In the genomic region with DNA sequence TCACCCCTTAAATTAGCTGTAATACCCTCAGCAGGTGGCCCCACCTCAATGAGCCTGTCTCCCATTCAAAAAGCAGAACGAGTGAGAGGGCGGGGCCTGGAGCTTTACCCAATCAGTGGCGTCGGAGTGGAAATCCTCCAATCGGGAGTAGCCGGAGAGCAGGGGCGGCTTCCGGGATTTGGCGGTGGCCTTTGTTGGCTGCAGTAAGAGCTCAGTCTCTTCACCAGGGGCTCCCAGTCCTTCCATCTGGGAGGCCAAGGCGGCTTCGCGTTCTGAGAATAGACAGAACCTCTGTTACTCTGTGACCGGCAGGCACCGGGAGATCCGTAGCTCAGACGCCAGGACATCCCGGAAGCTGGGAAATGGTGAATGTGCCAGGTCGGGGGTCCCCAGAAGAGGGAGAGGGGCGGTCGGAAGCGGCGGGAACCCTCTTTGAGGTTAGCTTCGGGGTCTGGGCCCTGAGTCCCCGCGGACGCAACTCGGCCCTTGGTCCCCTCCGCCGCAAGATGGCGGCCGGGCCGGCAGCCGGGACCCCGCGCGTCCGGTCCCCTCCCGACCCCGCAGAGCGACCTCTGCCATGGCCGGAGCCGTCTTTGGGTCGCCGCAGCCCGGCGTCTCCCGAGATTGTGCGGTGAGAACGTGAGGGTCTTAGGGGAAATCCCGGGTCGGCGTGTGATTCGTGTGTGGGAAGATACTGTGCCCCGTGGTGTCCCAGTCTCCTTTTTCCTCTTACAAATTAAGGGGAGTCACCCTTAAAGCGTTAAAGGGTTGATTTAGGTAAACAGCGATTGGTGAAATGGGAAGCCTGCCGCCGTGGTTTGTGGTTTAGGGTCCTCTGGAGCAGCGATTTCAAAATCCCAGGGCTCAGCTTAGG, we compare ENCODE assay signal across 8 cellular contexts.
DNase-seq lines count a peak whose midpoint lies in the region; ATAC-seq and TF ChIP-seq lines count a peak whose summit lies in the region.

No MANE protein-coding gene starts in this region.

- in situ Hi-C loops in GM13976 (cut with MboI; ENCODE audit: low sequenced_read_pairs, unreplicated experiment) = loop anchor here (25.0 kb wide), 1 partner anchor 201 kb away; a partner anchor contains a TSS

- no peaks in the 10 kb centered on the region for H3K27me3 ChIP-seq in upper lobe of right lung

- H3K27ac ChIP-seq in upper lobe of right lung = peak overlapping the region; percentile 99

- H3K27ac Mint-ChIP-seq in T-cell = peak overlapping the region; percentile 98 to 99

- intact Hi-C loops in left cardiac atrium (cut with DNase I) = loop anchor here in 1 of 2 donors (10.0 kb wide), 2 partner anchors 161 to 209 kb away; a partner anchor contains a TSS
- intact Hi-C loops in posterior cingulate gyrus (cut with DNase I) = loop anchor here (5.0 to 10.0 kb wide), 3 partner anchors 159 to 759 kb away; a partner anchor contains a TSS
- intact Hi-C loops in upper lobe of right lung (cut with DNase I) = no loop called here

- no peaks in the 10 kb centered on the region for H3K9me3 Mint-ChIP-seq in T-cell

- POLR2A ChIA-PET in T-cell (lab: Charles Lee) = interaction anchor here (0.6 to 1.7 kb wide), 11 partner anchors 11 to 770 kb away, joined by 3 to 9 read pairs (median 4); a partner anchor contains a TSS

- H3K4me1 ChIP-seq in upper lobe of right lung = peaks cover 17% of the 10 kb centered on the region

- H3K4me1 Mint-ChIP-seq in T-cell = peaks cover 59 to 64% (median 62%) of the 10 kb centered on the region in 3 donors

- ATAC-seq in HG02840 (IDR thresholded peaks at IDR 0.05; ENCODE audit: low FRiP score, unreplicated experiment) = peak; percentile 97
- peak; percentile 89 to 95 (median 90) for ATAC-seq in T-cell (replicated peaks in 1 of 4)
- ATAC-seq in left cardiac atrium = peak; percentile 96 to 97
- ATAC-seq in upper lobe of right lung = peak; percentile 96

- H3K9me3 ChIP-seq in upper lobe of right lung = no peaks in the 10 kb centered on the region

- peak; percentile 92 for DNase-seq in GM13976 (ENCODE audit: low spot score)
- DNase-seq in NCI-H1436 (lab: John Stamatoyannopoulos, UW) = peak; percentile 96
- DNase-seq in T-cell = peak; percentile 82 to 95 (median 92)
- DNase-seq in amniotic epithelial cell (ENCODE audit: low read depth) = peak; percentile 92
- peak; percentile 96 for DNase-seq in left cardiac atrium
- peak; percentile 87 to 99 (median 94) for DNase-seq in posterior cingulate gyrus
- DNase-seq in upper lobe of right lung = peak; percentile 95

- no peak for TF ChIP-seq CTCF in GM13976 (IDR thresholded peaks at IDR 0.05; ENCODE audit: borderline replicate concordance, control extremely low read depth, extremely low read depth, insufficient read depth, missing control alignments)
- peak; percentile 3 for TF ChIP-seq CTCF in upper lobe of right lung (IDR thresholded peaks at IDR 0.05)

- H3K4me3 Mint-ChIP-seq in T-cell = peak overlapping the region; percentile 99 to 100 (median 99)

- H3K4me3 ChIP-seq in upper lobe of right lung = peak overlapping the region; percentile 99

- H3K27me3 Mint-ChIP-seq in T-cell = no peaks in the 10 kb centered on the region

- peaks cover 22% of the 10 kb centered on the region for H3K36me3 Mint-ChIP-seq in T-cell

- CTCF ChIA-PET in T-cell (lab: Charles Lee) = interaction anchor here in 1 of 2 donors (0.7 to 1.6 kb wide), 4 partner anchors 11 to 156 kb away, joined by 3 to 15 read pairs (median 7); no protein-coding TSS in a partner anchor

- H3K36me3 ChIP-seq in upper lobe of right lung = no peaks in the 10 kb centered on the region

Comparison
In these comparisons a context has a peak if more than half of its experiments do, and no peak if none do; other contexts are left out.
1. Peak in every context shown above with its lines: DNase-seq, ATAC-seq, H3K4me3 ChIP-seq and H3K27ac ChIP-seq.